In genomic region chrX:78103656-78104446, GRCh38 we compare ENCODE assay signal across 1 cellular context.
A peak's percentile ranks its signal among the peaks of the same experiment; 100 is the strongest.
TF ChIP-seq lines count a peak whose summit lies in the region.

Gene PGK1 (plus strand): TSS chrX:78104248. CDS start chrX:78104341, 93 bp downstream.

TF ChIP-seq in HepG2, 621 proteins besides CTCF, POLR2A, EP300 and RAD21 (continued from another document and continues in another):
- no peak for TF ChIP-seq ZNF280D (CRISPR knock-in tag; IDR thresholded peaks at IDR 0.05)
- no peak for TF ChIP-seq ZNF33A (CRISPR knock-in tag; IDR thresholded peaks at IDR 0.05; ENCODE audit: borderline replicate concordance)
- peak; percentile 81; the same call in 1 of the 2 replicates for TF ChIP-seq ZSCAN29 (CRISPR knock-in tag; conservative IDR thresholded peaks at IDR 0.05)
- no peak for TF ChIP-seq ZNF570 (CRISPR knock-in tag; IDR thresholded peaks at IDR 0.05; ENCODE audit: borderline replicate concordance)
- peak; percentile 67; the same call in 1 of the 2 replicates for TF ChIP-seq ZNF557 (CRISPR knock-in tag; IDR thresholded peaks at IDR 0.05)
- peak; percentile 58; the same call in 1 of the 2 replicates for TF ChIP-seq ZNF274 (CRISPR knock-in tag; IDR thresholded peaks at IDR 0.05)
- TF ChIP-seq ZNF292 (CRISPR knock-in tag; IDR thresholded peaks at IDR 0.05; ENCODE audit: borderline replicate concordance, low read depth), result peak; percentile 59; the same call in 1 of the 2 replicates
- no peak for TF ChIP-seq KDM1A (CRISPR knock-in tag; IDR thresholded peaks at IDR 0.05)
- peak; percentile 58; the same call in 1 of the 2 replicates for TF ChIP-seq REL (CRISPR knock-in tag; conservative IDR thresholded peaks at IDR 0.05)
- TF ChIP-seq RBM22 (optimal IDR thresholded peaks at IDR 0.05; ENCODE audit: low read length), result no peak
- TF ChIP-seq SALL1 (CRISPR knock-in tag; IDR thresholded peaks at IDR 0.05), result peak; percentile 77
- TF ChIP-seq KLF9 (CRISPR knock-in tag; IDR thresholded peaks at IDR 0.05; ENCODE audit: low read depth), result no peak
- TF ChIP-seq ZMYM4 (CRISPR knock-in tag; IDR thresholded peaks at IDR 0.05), result peak; percentile 93
- no peak for TF ChIP-seq RELA (CRISPR knock-in tag; IDR thresholded peaks at IDR 0.05)
- TF ChIP-seq TCF7 (IDR thresholded peaks at IDR 0.05; ENCODE audit: low read depth), result no peak
- no peak for TF ChIP-seq ARNT (IDR thresholded peaks at IDR 0.05)
- TF ChIP-seq, protein P1, sequence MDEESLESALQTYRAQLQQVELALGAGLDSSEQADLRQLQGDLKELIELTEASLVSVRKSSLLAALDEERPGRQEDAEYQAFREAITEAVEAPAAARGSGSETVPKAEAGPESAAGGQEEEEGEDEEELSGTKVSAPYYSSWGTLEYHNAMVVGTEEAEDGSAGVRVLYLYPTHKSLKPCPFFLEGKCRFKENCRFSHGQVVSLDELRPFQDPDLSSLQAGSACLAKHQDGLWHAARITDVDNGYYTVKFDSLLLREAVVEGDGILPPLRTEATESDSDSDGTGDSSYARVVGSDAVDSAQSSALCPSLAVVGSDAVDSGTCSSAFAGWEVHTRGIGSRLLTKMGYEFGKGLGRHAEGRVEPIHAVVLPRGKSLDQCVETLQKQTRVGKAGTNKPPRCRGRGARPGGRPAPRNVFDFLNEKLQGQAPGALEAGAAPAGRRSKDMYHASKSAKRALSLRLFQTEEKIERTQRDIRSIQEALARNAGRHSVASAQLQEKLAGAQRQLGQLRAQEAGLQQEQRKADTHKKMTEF (CRISPR knock-in tag; IDR thresholded peaks at IDR 0.05), result peak; percentile 83; the same call in 1 of the 2 replicates
- TF ChIP-seq ZBTB38 (CRISPR knock-in tag; IDR thresholded peaks at IDR 0.05), result peak; percentile 77; the same call in 1 of the 2 replicates
- TF ChIP-seq MTA3 (CRISPR knock-in tag; IDR thresholded peaks at IDR 0.05), result no peak
- no peak for TF ChIP-seq ZNF713 (CRISPR knock-in tag; IDR thresholded peaks at IDR 0.05)
- peak; percentile 98 for TF ChIP-seq SP5 (CRISPR knock-in tag; IDR thresholded peaks at IDR 0.05; ENCODE audit: borderline replicate concordance, low read depth)
- TF ChIP-seq, protein P2, sequence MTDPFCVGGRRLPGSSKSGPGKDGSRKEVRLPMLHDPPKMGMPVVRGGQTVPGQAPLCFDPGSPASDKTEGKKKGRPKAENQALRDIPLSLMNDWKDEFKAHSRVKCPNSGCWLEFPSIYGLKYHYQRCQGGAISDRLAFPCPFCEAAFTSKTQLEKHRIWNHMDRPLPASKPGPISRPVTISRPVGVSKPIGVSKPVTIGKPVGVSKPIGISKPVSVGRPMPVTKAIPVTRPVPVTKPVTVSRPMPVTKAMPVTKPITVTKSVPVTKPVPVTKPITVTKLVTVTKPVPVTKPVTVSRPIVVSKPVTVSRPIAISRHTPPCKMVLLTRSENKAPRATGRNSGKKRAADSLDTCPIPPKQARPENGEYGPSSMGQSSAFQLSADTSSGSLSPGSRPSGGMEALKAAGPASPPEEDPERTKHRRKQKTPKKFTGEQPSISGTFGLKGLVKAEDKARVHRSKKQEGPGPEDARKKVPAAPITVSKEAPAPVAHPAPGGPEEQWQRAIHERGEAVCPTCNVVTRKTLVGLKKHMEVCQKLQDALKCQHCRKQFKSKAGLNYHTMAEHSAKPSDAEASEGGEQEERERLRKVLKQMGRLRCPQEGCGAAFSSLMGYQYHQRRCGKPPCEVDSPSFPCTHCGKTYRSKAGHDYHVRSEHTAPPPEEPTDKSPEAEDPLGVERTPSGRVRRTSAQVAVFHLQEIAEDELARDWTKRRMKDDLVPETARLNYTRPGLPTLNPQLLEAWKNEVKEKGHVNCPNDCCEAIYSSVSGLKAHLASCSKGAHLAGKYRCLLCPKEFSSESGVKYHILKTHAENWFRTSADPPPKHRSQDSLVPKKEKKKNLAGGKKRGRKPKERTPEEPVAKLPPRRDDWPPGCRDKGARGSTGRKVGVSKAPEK (CRISPR knock-in tag; IDR thresholded peaks at IDR 0.05; ENCODE audit: borderline replicate concordance), result no peak
- no peak for TF ChIP-seq GATA4 (IDR thresholded peaks at IDR 0.05; ENCODE audit: borderline replicate concordance, low read depth)
- peak; percentile 88 for TF ChIP-seq POGZ (CRISPR knock-in tag; IDR thresholded peaks at IDR 0.05)
- 0 out of 2 replicates have a peak, but pooled peaks have one; percentile 1 for TF ChIP-seq KLF11 (CRISPR knock-in tag; IDR thresholded peaks at IDR 0.05)
- TF ChIP-seq TEAD2 (CRISPR knock-in tag; IDR thresholded peaks at IDR 0.05), result no peak
- TF ChIP-seq UBTF (CRISPR knock-in tag; IDR thresholded peaks at IDR 0.05), result no peak
- TF ChIP-seq, protein P3, sequence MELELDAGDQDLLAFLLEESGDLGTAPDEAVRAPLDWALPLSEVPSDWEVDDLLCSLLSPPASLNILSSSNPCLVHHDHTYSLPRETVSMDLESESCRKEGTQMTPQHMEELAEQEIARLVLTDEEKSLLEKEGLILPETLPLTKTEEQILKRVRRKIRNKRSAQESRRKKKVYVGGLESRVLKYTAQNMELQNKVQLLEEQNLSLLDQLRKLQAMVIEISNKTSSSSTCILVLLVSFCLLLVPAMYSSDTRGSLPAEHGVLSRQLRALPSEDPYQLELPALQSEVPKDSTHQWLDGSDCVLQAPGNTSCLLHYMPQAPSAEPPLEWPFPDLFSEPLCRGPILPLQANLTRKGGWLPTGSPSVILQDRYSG (CRISPR knock-in tag; IDR thresholded peaks at IDR 0.05), result no peak
- peak; percentile 16; the same call in 1 of the 2 replicates for TF ChIP-seq ZNF629 (CRISPR knock-in tag; conservative IDR thresholded peaks at IDR 0.05)
- 0 out of 2 replicates have a peak, but pooled peaks have one; percentile 59 for TF ChIP-seq ZNF234 (CRISPR knock-in tag; conservative IDR thresholded peaks at IDR 0.05)
- TF ChIP-seq ZNF275 (CRISPR knock-in tag; IDR thresholded peaks at IDR 0.05; ENCODE audit: borderline replicate concordance), result no peak
- TF ChIP-seq BRD4 (CRISPR knock-in tag; IDR thresholded peaks at IDR 0.05), result no peak
- no peak for TF ChIP-seq CHCHD3 (CRISPR knock-in tag; IDR thresholded peaks at IDR 0.05)
- no peak for TF ChIP-seq ZNF10 (CRISPR knock-in tag; IDR thresholded peaks at IDR 0.05; ENCODE audit: borderline replicate concordance, low read depth)
- no peak for TF ChIP-seq GPBP1L1 (CRISPR knock-in tag; IDR thresholded peaks at IDR 0.05)
- TF ChIP-seq KDM5B (CRISPR knock-in tag; IDR thresholded peaks at IDR 0.05; ENCODE audit: borderline replicate concordance), result peak; percentile 61; the same call in 1 of the 2 replicates
- no peak for TF ChIP-seq TEF (CRISPR knock-in tag; IDR thresholded peaks at IDR 0.05)
- TF ChIP-seq, protein P4, sequence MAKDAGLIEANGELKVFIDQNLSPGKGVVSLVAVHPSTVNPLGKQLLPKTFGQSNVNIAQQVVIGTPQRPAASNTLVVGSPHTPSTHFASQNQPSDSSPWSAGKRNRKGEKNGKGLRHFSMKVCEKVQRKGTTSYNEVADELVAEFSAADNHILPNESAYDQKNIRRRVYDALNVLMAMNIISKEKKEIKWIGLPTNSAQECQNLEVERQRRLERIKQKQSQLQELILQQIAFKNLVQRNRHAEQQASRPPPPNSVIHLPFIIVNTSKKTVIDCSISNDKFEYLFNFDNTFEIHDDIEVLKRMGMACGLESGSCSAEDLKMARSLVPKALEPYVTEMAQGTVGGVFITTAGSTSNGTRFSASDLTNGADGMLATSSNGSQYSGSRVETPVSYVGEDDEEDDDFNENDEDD (CRISPR knock-in tag; IDR thresholded peaks at IDR 0.05; ENCODE audit: borderline replicate concordance), result peak; percentile 77; the same call in 1 of the 2 replicates
- TF ChIP-seq PHF21A (CRISPR knock-in tag; IDR thresholded peaks at IDR 0.05), result peak; percentile 76; the same call in 1 of the 2 replicates
- peak; percentile 73 for TF ChIP-seq SRY (CRISPR knock-in tag; IDR thresholded peaks at IDR 0.05)
- TF ChIP-seq MAF1 (CRISPR knock-in tag; IDR thresholded peaks at IDR 0.05; ENCODE audit: borderline replicate concordance), result 0 out of 2 replicates have a peak, but pooled peaks have one; percentile 33
- TF ChIP-seq, protein P5, sequence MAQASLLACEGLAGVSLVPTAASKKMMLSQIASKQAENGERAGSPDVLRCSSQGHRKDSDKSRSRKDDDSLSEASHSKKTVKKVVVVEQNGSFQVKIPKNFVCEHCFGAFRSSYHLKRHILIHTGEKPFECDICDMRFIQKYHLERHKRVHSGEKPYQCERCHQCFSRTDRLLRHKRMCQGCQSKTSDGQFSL (CRISPR knock-in tag; IDR thresholded peaks at IDR 0.05), result no peak
- TF ChIP-seq FUBP1 (CRISPR knock-in tag; IDR thresholded peaks at IDR 0.05; ENCODE audit: borderline replicate concordance), result no peak
- peak; percentile 51; the same call in 1 of the 2 replicates for TF ChIP-seq ZFP36L1 (CRISPR knock-in tag; IDR thresholded peaks at IDR 0.05)
- TF ChIP-seq, protein P6, sequence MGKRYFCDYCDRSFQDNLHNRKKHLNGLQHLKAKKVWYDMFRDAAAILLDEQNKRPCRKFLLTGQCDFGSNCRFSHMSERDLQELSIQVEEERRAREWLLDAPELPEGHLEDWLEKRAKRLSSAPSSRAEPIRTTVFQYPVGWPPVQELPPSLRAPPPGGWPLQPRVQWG (CRISPR knock-in tag; IDR thresholded peaks at IDR 0.05; ENCODE audit: borderline replicate concordance, low read depth), result no peak
- TF ChIP-seq PHF8 (CRISPR knock-in tag; IDR thresholded peaks at IDR 0.05), result peak; percentile 64
- TF ChIP-seq THAP11 (CRISPR knock-in tag; IDR thresholded peaks at IDR 0.05), result peak; percentile 87
- TF ChIP-seq BHLHE40 (IDR thresholded peaks at IDR 0.05; ENCODE audit: low read length), result 0 out of 2 replicates have a peak, but pooled peaks have one; percentile 18
